10 cellular contexts compared by ENCODE assay signal in the genomic region with DNA sequence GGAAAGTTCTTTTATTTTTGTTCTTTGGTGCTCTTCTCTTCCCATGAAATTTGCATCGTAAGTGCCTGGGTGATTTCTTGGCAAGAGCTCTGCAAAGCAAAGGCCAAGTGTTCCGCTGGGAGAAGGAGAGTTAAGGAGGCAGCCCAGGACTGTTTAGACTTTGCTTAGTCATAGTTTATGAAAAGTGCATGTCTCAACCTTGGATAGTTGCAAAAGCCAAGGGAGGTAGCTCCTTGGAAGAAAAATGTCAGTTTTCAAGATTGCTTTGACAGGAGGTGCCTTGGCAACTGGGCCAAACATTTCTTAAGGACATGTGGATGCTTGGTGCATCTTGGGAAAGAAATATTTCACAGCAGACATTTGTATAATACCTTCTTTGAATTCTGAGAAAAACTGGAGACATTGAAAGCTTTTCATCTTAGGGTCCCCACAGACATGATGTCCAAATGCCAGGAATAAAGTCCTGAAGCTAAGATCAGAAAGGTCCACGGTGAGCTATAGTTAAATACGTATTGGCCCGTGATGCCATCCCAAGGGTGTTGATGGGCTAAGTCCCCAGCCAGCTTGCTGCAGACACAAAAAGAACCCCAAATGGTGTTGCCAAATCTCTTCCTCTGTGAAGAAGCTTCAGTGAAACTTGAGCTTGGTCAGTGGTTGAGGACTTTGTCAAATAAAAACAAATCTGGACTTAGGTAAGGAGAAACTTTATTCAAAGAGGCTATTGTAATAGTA.
DNase-seq lines count a peak whose midpoint lies in the region; ATAC-seq and TF ChIP-seq lines count a peak whose summit lies in the region.
"Had no signal": no experiment of that assay in that cellular context is flagged by ENCODE, and none has a peak within 500 bp of the region (broad histone marks: within the 10 kb centered on the region; RNA-seq: fewer than 3 reads in every experiment).

No MANE protein-coding gene starts in this region.

- H3K4me2 ChIP-seq in skeletal muscle satellite cell (ENCODE audit: low read length): peak overlapping the region; percentile 19

- peak overlapping the region; percentile 23 for H3K9ac ChIP-seq in skeletal muscle satellite cell (ENCODE audit: low read depth, low read length)

- H3K4me1 Mint-ChIP-seq in naive thymus-derived CD4-positive, alpha-beta T cell: no peaks in the 10 kb centered on the region

- DNase-seq in ELR (ENCODE audit: low read depth) (peak; percentile 90), amniotic epithelial cell (ENCODE audit: low read depth) (peak; percentile 98), left ventricle myocardium inferior (peak; percentile 26), foreskin melanocyte (no peak), SIG-M5 treated with dmso at 0.1 percent for 504 hours (lab: John Stamatoyannopoulos, UW; ENCODE audit: unreplicated experiment) (no peak), GM19240 (ENCODE audit: insufficient read length, low spot score) (no peak)
- no peak for DNase-seq in naive thymus-derived CD4-positive, alpha-beta T cell
- DNase-seq: cerebellar nuclear complex had no signal

- H3K27ac ChIP-seq in left ventricle myocardium inferior (replicated peaks): peak overlapping the region; percentile 21
- H3K27ac ChIP-seq in naive thymus-derived CD4-positive, alpha-beta T cell (ENCODE audit: low read depth, low read length): no peak overlapping the region
- H3K27ac ChIP-seq: SJSA1 had no signal

- CTCF ChIA-PET in naive thymus-derived CD4-positive, alpha-beta T cell (lab: Charles Lee): no interaction called here

- intact Hi-C loops in left ventricle myocardium inferior (cut with micrococcal nuclease): no loop called here
- intact Hi-C loops in naive thymus-derived CD4-positive, alpha-beta T cell (cut with micrococcal nuclease): no loop called here

- H3K9me3 ChIP-seq in left ventricle myocardium inferior (replicated peaks) (peaks cover 6% of the 10 kb centered on the region), skeletal muscle satellite cell (replicated peaks; ENCODE audit: low read length) (no peaks in the 10 kb centered on the region)
- no peaks in the 10 kb centered on the region for H3K9me3 ChIP-seq in naive thymus-derived CD4-positive, alpha-beta T cell (ENCODE audit: control insufficient read depth in 2 of 3, low read length in 3 of 3)
- H3K9me3 ChIP-seq: SJSA1 had no signal

- ATAC-seq in naive thymus-derived CD4-positive, alpha-beta T cell: no peak

- H3K36me3 Mint-ChIP-seq in naive thymus-derived CD4-positive, alpha-beta T cell: peaks cover 0 to 3% (median 0%) of the 10 kb centered on the region in 5 donors

- peaks cover 0 to 14% (median 7%) of the 10 kb centered on the region in 11 donors for H3K9me3 Mint-ChIP-seq in naive thymus-derived CD4-positive, alpha-beta T cell

- POLR2A ChIA-PET in naive thymus-derived CD4-positive, alpha-beta T cell (lab: Charles Lee): no interaction called here

- H3K27me3 ChIP-seq in left ventricle myocardium inferior (ENCODE audit: low read depth) (no peaks in the 10 kb centered on the region), skeletal muscle satellite cell (ENCODE audit: control insufficient read depth, insufficient read depth, low read length) (no peaks in the 10 kb centered on the region)
- no peaks in the 10 kb centered on the region for H3K27me3 ChIP-seq in naive thymus-derived CD4-positive, alpha-beta T cell (ENCODE audit: control insufficient read depth in 2 of 2, insufficient read depth in 2 of 2, low read length in 2 of 2)
- H3K27me3 ChIP-seq: SJSA1 had no signal

- peaks cover 0 to 8% (median 5%) of the 10 kb centered on the region in 5 donors for H3K27me3 Mint-ChIP-seq in naive thymus-derived CD4-positive, alpha-beta T cell

- H3K4me3 ChIP-seq in left ventricle myocardium inferior: no peak overlapping the region
- peak overlapping the region; percentile 6 for H3K4me3 ChIP-seq in skeletal muscle satellite cell (ENCODE audit: low read length)
- no peak overlapping the region for H3K4me3 ChIP-seq in naive thymus-derived CD4-positive, alpha-beta T cell (ENCODE audit: low read length)
- H3K4me3 ChIP-seq: SJSA1 had no signal

- H3K4me3 Mint-ChIP-seq in naive thymus-derived CD4-positive, alpha-beta T cell: no peak overlapping the region

- no peak for TF ChIP-seq CTCF in left ventricle myocardium inferior (IDR thresholded peaks at IDR 0.05; ENCODE audit: borderline replicate concordance)

- H3K27ac Mint-ChIP-seq in naive thymus-derived CD4-positive, alpha-beta T cell: no peak overlapping the region

- H3K36me3 ChIP-seq in left ventricle myocardium inferior (no peaks in the 10 kb centered on the region), skeletal muscle satellite cell (ENCODE audit: insufficient read depth, low read length) (no peaks in the 10 kb centered on the region)
- H3K36me3 ChIP-seq in naive thymus-derived CD4-positive, alpha-beta T cell (ENCODE audit: control insufficient read depth in 2 of 3, insufficient read depth in 3 of 3, low read length in 3 of 3): no peaks in the 10 kb centered on the region
- H3K36me3 ChIP-seq: SJSA1 had no signal

- H3K4me1 ChIP-seq in left ventricle myocardium inferior (peaks cover 7% of the 10 kb centered on the region), skeletal muscle satellite cell (ENCODE audit: control insufficient read depth, insufficient read depth, low read length) (peaks cover 32% of the 10 kb centered on the region)
- no peaks in the 10 kb centered on the region for H3K4me1 ChIP-seq in naive thymus-derived CD4-positive, alpha-beta T cell (ENCODE audit: control insufficient read depth in 2 of 2, insufficient read depth in 2 of 2, low read length in 2 of 2)

Comparison
In these comparisons a context has a peak if more than half of its experiments do, and no peak if none do; other contexts are left out.
1. DNase-seq: peak in ELR (single experiment), amniotic epithelial cell (single experiment) and left ventricle myocardium inferior (single experiment); none in foreskin melanocyte (single experiment), naive thymus-derived CD4-positive, alpha-beta T cell (0 of 9), SIG-M5 treated with dmso at 0.1 percent for 504 hours (single experiment) and GM19240 (single experiment).